In the genomic region with DNA sequence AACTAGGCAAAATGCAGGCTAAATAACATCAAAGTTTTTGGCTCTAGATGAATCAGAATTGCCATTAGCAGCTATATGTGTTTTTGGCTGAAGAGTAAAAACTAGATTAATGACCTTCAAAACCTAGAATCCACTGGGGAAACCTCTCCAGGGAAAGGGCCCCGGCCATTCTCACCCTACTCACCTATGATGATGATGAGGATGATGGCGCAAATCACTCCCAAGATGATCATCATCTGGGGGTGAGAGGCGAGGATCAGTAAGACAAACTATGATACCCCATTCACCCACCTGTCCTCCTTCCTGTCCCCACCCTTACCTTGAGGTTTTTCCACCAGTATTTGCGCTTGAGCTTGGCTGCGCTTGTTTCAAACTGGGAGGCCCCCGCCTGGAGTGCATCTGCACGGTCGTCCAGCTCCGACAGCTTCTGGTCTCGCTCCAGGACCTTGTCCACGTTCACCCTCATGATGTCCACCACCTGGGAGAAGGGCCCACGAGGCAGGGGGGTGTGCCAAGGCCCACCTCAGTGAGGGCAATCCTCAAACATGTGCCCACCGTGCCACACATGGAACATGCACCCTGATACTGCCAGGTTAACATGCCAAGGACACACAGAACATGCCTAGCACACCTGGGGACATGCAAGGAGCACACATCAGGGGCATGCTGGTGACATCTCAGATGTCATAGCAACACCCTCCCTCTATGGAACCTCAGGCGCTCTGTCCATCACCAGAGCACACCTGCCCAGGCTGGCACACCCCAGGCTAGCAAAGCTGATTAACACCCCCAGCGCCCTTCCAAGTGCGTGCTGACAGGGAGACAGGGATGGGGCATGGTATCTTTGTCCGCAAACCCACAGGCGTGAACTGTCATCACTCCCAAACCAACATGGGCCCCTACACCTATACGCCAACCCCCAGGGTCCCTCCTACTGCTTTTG, we compare ENCODE assay signal across 6 cellular contexts. TPM values are rescaled to one million over a fixed set of nuclear protein-coding genes. Genes with fewer than 3 reads are reported as not detected.
A peak's percentile ranks its signal among the peaks of the same experiment; 100 is the strongest.
DNase-seq lines count a peak whose midpoint lies in the region; TF ChIP-seq lines count a peak whose summit lies in the region.

No MANE protein-coding gene starts in this region.

- peaks cover 2% of the 10 kb centered on the region for H3K36me3 Mint-ChIP-seq in chondrocyte (ENCODE audit: low read depth)

- H3K9me3 Mint-ChIP-seq in chondrocyte (ENCODE audit: low read depth) = no peaks in the 10 kb centered on the region

- peaks cover 46% of the 10 kb centered on the region for H3K4me1 Mint-ChIP-seq in chondrocyte (ENCODE audit: low read depth)

- DNase-seq in chondrocyte (ENCODE audit: low spot score) (no peak), ovary (peak in 2 of 5 donors; percentile 51 to 57), GM03348 (ENCODE audit: low spot score) (no peak), NCI-H2171 (lab: John Stamatoyannopoulos, UW) (no peak), NCI-H2196 (lab: John Stamatoyannopoulos, UW; ENCODE audit: unreplicated experiment) (no peak)

- peak overlapping the region; percentile 93 for H3K27ac Mint-ChIP-seq in chondrocyte (ENCODE audit: unreplicated experiment)

- H3K9ac ChIP-seq in HUES6 (ENCODE audit: low read length) = peak overlapping the region; percentile 87

- H3K27me3 Mint-ChIP-seq in chondrocyte (ENCODE audit: low read depth) = no peaks in the 10 kb centered on the region

- H3K9me3 ChIP-seq in HUES6 (ENCODE audit: control insufficient read depth, insufficient read depth, low read depth, low read length) (no peaks in the 10 kb centered on the region), ovary (no peaks in the 10 kb centered on the region)

- H3K4me3 Mint-ChIP-seq in chondrocyte (ENCODE audit: unreplicated experiment) = peak overlapping the region; percentile 70

- H3K27me3 ChIP-seq in HUES6 (ENCODE audit: control insufficient read depth, insufficient read depth, low read length) (no peaks in the 10 kb centered on the region), ovary (no peaks in the 10 kb centered on the region)

- 35 to 47% (median 37%) methylated on average over 19 of the region's 19 CpGs for WGBS in ovary, 3 donors

- no peak for TF ChIP-seq POLR2A in ovary (IDR thresholded peaks at IDR 0.05)

- intact Hi-C loops in ovary (cut with DNase I) = loop anchor here in 2 of 4 donors (2.0 kb wide), 3 partner anchors 23 to 57 kb away; no protein-coding TSS in a partner anchor

- H3K4me3 ChIP-seq in HUES6 (ENCODE audit: low read depth, low read length) (peak overlapping the region; percentile 80), ovary (peak overlapping the region; percentile 77)

- TF ChIP-seq CTCF in chondrocyte (IDR thresholded peaks at IDR 0.05) = no peak
- TF ChIP-seq CTCF in ovary (IDR thresholded peaks at IDR 0.05) = no peak

- H3K36me3 ChIP-seq in HUES6 (ENCODE audit: control insufficient read depth, insufficient read depth, low read length) (peaks cover 21% of the 10 kb centered on the region), ovary (no peaks in the 10 kb centered on the region)

- H3K4me1 ChIP-seq in HUES6 (ENCODE audit: control insufficient read depth, insufficient read depth, low read length) = peaks cover 29% of the 10 kb centered on the region
- H3K4me1 ChIP-seq in ovary (ENCODE audit: insufficient read depth) = peaks cover 16% of the 10 kb centered on the region

- TF ChIP-seq EP300 in ovary (IDR thresholded peaks at IDR 0.05) = no peak

- H3K27ac ChIP-seq in HUES6 (ENCODE audit: low read depth, low read length) (no peak overlapping the region), ovary (peak overlapping the region; percentile 99 to 100)

RNA-seq across cellular contexts. Expression of gene VAMP2, which starts 1.2 kb away (rescaled TPM):
- total RNA-seq in chondrocyte = 45.4 to 58.1 TPM (median 46.7 TPM) in 3 replicates
- 100 to 1,000 TPM in 4 of 7 donors, 10 to 100 TPM in 3; 35.5 to 147 (median 118) TPM for total RNA-seq in ovary
- polyA plus RNA-seq in ovary = 100 to 1,000 TPM in 1 of 2 donors, 10 to 100 TPM in 1; 99.2 to 233 TPM

RNA-seq across cellular contexts. Expression of gene PER1, which starts 9.4 kb away (rescaled TPM):
- total RNA-seq in chondrocyte (68.0 to 87.6 TPM (median 75.9 TPM) in 3 replicates), ovary (100 to 1,000 TPM in 6 of 7 donors, 10 to 100 TPM in 1; 74.9 to 394 (median 165) TPM)
- polyA plus RNA-seq in ovary = 100 to 1,000 TPM in 1 of 2 donors, 10 to 100 TPM in 1; 12.8 to 164 TPM

RNA-seq across cellular contexts. Expression of gene TMEM107, which starts 14.6 kb away (rescaled TPM):
- total RNA-seq in chondrocyte = 7.8 to 12.1 TPM (median 8.4 TPM) in 3 replicates
- total RNA-seq in ovary = 10 to 100 TPM in 5 of 7 donors, 1 to 10 TPM in 2; 7.5 to 57.6 (median 16.1) TPM
- 10 to 100 TPM in 1 of 2 donors, 1 to 10 TPM in 1; 8.2 to 10.3 TPM for polyA plus RNA-seq in ovary

RNA-seq across cellular contexts. Expression of gene BORCS6, which starts 28.4 kb away (rescaled TPM):
- total RNA-seq in chondrocyte (5.5 to 8.6 TPM (median 8.2 TPM) in 3 replicates), ovary (1 to 10 TPM; 5.5 to 7.2 (median 6.7) TPM)
- 1 to 10 TPM; 1.3 to 7.2 TPM for polyA plus RNA-seq in ovary

RNA-seq across cellular contexts. Expression of gene HES7, which starts 37.7 kb away (rescaled TPM):
- total RNA-seq in chondrocyte (0.51 to 1.5 TPM (median 0.70 TPM) in 3 replicates), ovary (under 1 TPM in 6 of 7 donors, not detected in 1; 0.11 to 0.97 (median 0.81) TPM)
- under 1 TPM in 1 of 2 donors, not detected in 1; 0.25 TPM for polyA plus RNA-seq in ovary
